ENCODE assay signal across 12 cellular contexts in genomic region chr6:32982084-32982701, GRCh38. TPM values are rescaled to one million over a fixed set of nuclear protein-coding genes. Genes with fewer than 3 reads are reported as not detected.
A peak's percentile ranks its signal among the peaks of the same experiment; 100 is the strongest.
DNase-seq lines count a peak whose midpoint lies in the region; ATAC-seq, FAIRE-seq and TF ChIP-seq lines count a peak whose summit lies in the region.
"Had no signal": no experiment of that assay in that cellular context is flagged by ENCODE, and none has a peak within 500 bp of the region (broad histone marks: within the 10 kb centered on the region; RNA-seq: fewer than 3 reads in every experiment).

No MANE protein-coding gene starts in this region.

- BruUV-seq in HepG2 (replicated peaks; lab: Mats Ljungman, UMichigan), result no TSS peak

- H3K4me2 ChIP-seq in HepG2 (ENCODE audit: low read depth, low read length), result no peak overlapping the region

- H3K4me1 ChIP-seq in HepG2 (ENCODE audit: insufficient read depth, low read length), result peaks cover 15% of the 10 kb centered on the region
- H3K4me1 ChIP-seq in right lobe of liver, result peaks cover 0 to 40% (median 15%) of the 10 kb centered on the region in 4 donors
- H3K4me1 ChIP-seq in upper lobe of right lung, result peaks cover 21% of the 10 kb centered on the region

- no peaks in the 10 kb centered on the region for H3K27me3 Mint-ChIP-seq in effector memory CD8-positive, alpha-beta T cell

- H3K9me3 ChIP-seq in HepG2 (ENCODE audit: low read length), result no peaks in the 10 kb centered on the region
- no peaks in the 10 kb centered on the region for H3K9me3 ChIP-seq in right lobe of liver
- H3K9me3 ChIP-seq in upper lobe of right lung, result no peaks in the 10 kb centered on the region

- no peak for TF ChIP-seq CTCF in HepG2 (CRISPR knock-in tag; IDR thresholded peaks at IDR 0.05)
- TF ChIP-seq CTCF in right lobe of liver (IDR thresholded peaks at IDR 0.05), result no peak
- no peak for TF ChIP-seq CTCF in upper lobe of right lung (IDR thresholded peaks at IDR 0.05)

- peaks cover 0 to 6% of the 10 kb centered on the region in 2 experiments; a peak in 2 of 5 replicates for H3K27me3 ChIP-seq in HepG2 (ENCODE audit: control insufficient read depth in 1 of 2, insufficient read depth in 2 of 2, low read length in 2 of 2)
- H3K27me3 ChIP-seq in right lobe of liver, result no peaks in the 10 kb centered on the region
- no peaks in the 10 kb centered on the region for H3K27me3 ChIP-seq in upper lobe of right lung

- H2AFZ ChIP-seq in HepG2 (ENCODE audit: low read length), result no peak overlapping the region

- CTCF ChIA-PET in HepG2 (lab: Yijun Ruan, JAX; ENCODE audit: low intra/inter-chr PET ratio, low total read pairs), result interaction anchor here (7.2 kb wide), 1 partner anchor 48 kb away, joined by 103 read pairs; no protein-coding TSS in a partner anchor

- no peak overlapping the region for H3K9ac ChIP-seq in HepG2 (ENCODE audit: insufficient read depth, low read depth, low read length)

- peak; percentile 44 for FAIRE-seq in HepG2 (lab: Jason Lieb, UNC)

- TF ChIP-seq RAD21 in HepG2 (CRISPR knock-in tag; IDR thresholded peaks at IDR 0.05), result no peak

- TF ChIP-seq EP300 in HepG2 (IDR thresholded peaks at IDR 0.05; ENCODE audit: low read depth in 2 of 2, low read length in 2 of 2) (no peak), HepG2 (CRISPR knock-in tag; IDR thresholded peaks at IDR 0.05; ENCODE audit: borderline replicate concordance) (no peak)

- H3K36me3 ChIP-seq in HepG2 (replicated peaks in 1 of 2; ENCODE audit: control insufficient read depth in 1 of 2, insufficient read depth in 2 of 2, low read length in 2 of 2), result peaks cover 28 to 39% of the 10 kb centered on the region in 2 experiments
- H3K36me3 ChIP-seq in right lobe of liver, result peaks cover 36 to 53% (median 42%) of the 10 kb centered on the region in 4 donors
- H3K36me3 ChIP-seq in upper lobe of right lung, result peaks cover 50% of the 10 kb centered on the region

- H3K27ac Mint-ChIP-seq in effector memory CD8-positive, alpha-beta T cell, result peak overlapping the region; percentile 28 to 90

- H3K4me1 Mint-ChIP-seq in effector memory CD8-positive, alpha-beta T cell (ENCODE audit: low read depth in 2 of 2), result peaks cover 29 to 31% of the 10 kb centered on the region in 2 donors

- peaks cover 54% of the 10 kb centered on the region for H3K36me3 Mint-ChIP-seq in effector memory CD8-positive, alpha-beta T cell (ENCODE audit: insufficient read depth)

- intact Hi-C loops in HepG2 (cut with micrococcal nuclease; ENCODE audit: unreplicated experiment), result no loop called here
- intact Hi-C loops in right lobe of liver (cut with DNase I), result no loop called here
- intact Hi-C loops in upper lobe of right lung (cut with DNase I), result no loop called here

- 77% methylated on average over 8 of the region's 8 CpGs for WGBS in HepG2 (ENCODE audit: low lambda C conversion rate)
- WGBS in right lobe of liver (ENCODE audit: insufficient coverage, low coverage, low lambda C conversion rate, missing lambda C conversion rate), result 51% methylated on average over 8 of the region's 8 CpGs

- peaks cover 5% of the 10 kb centered on the region for H3K79me2 ChIP-seq in HepG2 (ENCODE audit: insufficient read depth, low read length)

- peak in 1 of 2 experiments; percentile 59; a peak in 1 of 4 replicates for TF ChIP-seq POLR2A in HepG2 (IDR thresholded peaks at IDR 0.05; ENCODE audit: insufficient read depth in 1 of 2, low read depth in 2 of 2, low read length in 2 of 2)
- TF ChIP-seq POLR2A in right lobe of liver (IDR thresholded peaks at IDR 0.05), result no peak

- DNase-seq in HepG2 (ENCODE audit: low spot score), result no peak
- DNase-seq in right lobe of liver, result no peak
- peak; percentile 49 for DNase-seq in NCI-H748 treated with DMSO at 0.1 percent for 48 hours (lab: John Stamatoyannopoulos, UW)
- DNase-seq in effector memory CD8-positive, alpha-beta T cell, result no peak
- no peak for DNase-seq in upper lobe of right lung
- no peak for DNase-seq in T-helper 1 cell
- DNase-seq: HCEC 1CT; islet precursor cell; stimulated activated CD4-positive, alpha-beta T cell treated with anti-CD3 and anti-CD28 coated beads, Interleukin-2, amount 100 ng/mL, for 48 hours had no signal

- no peak overlapping the region for H3K4me3 ChIP-seq in HepG2 (replicated peaks in 1 of 3; ENCODE audit: insufficient read depth in 1 of 3, low read depth in 2 of 3, low read length in 3 of 3)
- no peak overlapping the region for H3K4me3 ChIP-seq in right lobe of liver
- no peak overlapping the region for H3K4me3 ChIP-seq in upper lobe of right lung

- POLR2A ChIA-PET in HepG2 (lab: Yijun Ruan, JAX), result interaction anchor here (1.4 to 10.2 kb wide), 4 partner anchors 10 to 96 kb away, joined by 4 to 305 read pairs (median 10); partner anchors contain the start of genes BRD2 and HLA-DMA

- H3K27ac ChIP-seq in HepG2 (ENCODE audit: extremely low read length, insufficient read depth, low read length), result no peak overlapping the region
- no peak overlapping the region for H3K27ac ChIP-seq in right lobe of liver
- H3K27ac ChIP-seq in upper lobe of right lung, result no peak overlapping the region

- ATAC-seq in HepG2 (no peak), right lobe of liver (no peak), upper lobe of right lung (peak; percentile 7), HG03196 (IDR thresholded peaks at IDR 0.05; ENCODE audit: unreplicated experiment) (no peak), HG03520 (IDR thresholded peaks at IDR 0.05; ENCODE audit: unreplicated experiment) (no peak)
- no peak for ATAC-seq in effector memory CD8-positive, alpha-beta T cell (replicated peaks)

- no peak overlapping the region for H3K4me3 Mint-ChIP-seq in effector memory CD8-positive, alpha-beta T cell

- in situ Hi-C loops in HepG2 (cut with HindIII; ENCODE audit: extremely low pct_ligation_motif_present, low pct_unique_long_range_greater_than_20kb), result loop anchor here (5.0 kb wide), 1 partner anchor 45 kb away; no protein-coding TSS in a partner anchor

- peaks cover 55% of the 10 kb centered on the region for H4K20me1 ChIP-seq in HepG2 (ENCODE audit: insufficient read depth, low read length)

- no peaks in the 10 kb centered on the region for H3K9me3 Mint-ChIP-seq in effector memory CD8-positive, alpha-beta T cell

RNA-seq across cellular contexts. Expression of gene BRD2, which starts 13.8 kb away (rescaled TPM):
- 71.5 and 143 TPM in 2 replicates for total RNA-seq in HepG2 (2016; rRNA removed; fragmentation: Illumina TruSeq; extraction: Trizol)
- 57.3 and 65.0 TPM in 2 replicates for total RNA-seq in HepG2 (2016; cell fraction: cytosol; rRNA removed; fragmentation: Illumina TruSeq; extraction: Trizol; ENCODE audit: low read depth)
- total RNA-seq in HepG2 (2016; cell fraction: insoluble cytoplasmic fraction; rRNA removed; fragmentation: Illumina TruSeq; extraction: Trizol), result 67.2 and 139 TPM in 2 replicates
- total RNA-seq in HepG2 (2016; cell fraction: membrane; rRNA removed; fragmentation: Illumina TruSeq; extraction: Trizol), result 98.6 and 98.8 TPM in 2 replicates
- total RNA-seq in HepG2 (2016; cell fraction: nucleus; rRNA removed; fragmentation: Illumina TruSeq; extraction: Trizol), result 221 and 247 TPM in 2 replicates
- polyA plus RNA-seq in HepG2 (2011; rRNA removed), result 194 and 202 TPM in 2 replicates
- polyA plus RNA-seq in HepG2 (2011; cell fraction: cytosol; rRNA removed), result 75.6 and 93.5 TPM in 2 replicates
- 401 and 432 TPM in 2 replicates for polyA plus RNA-seq in HepG2 (2011; cell fraction: nucleus; rRNA removed)
- polyA plus RNA-seq in HepG2 (2012), result 149 and 160 TPM in 2 replicates
- polyA plus RNA-seq in HepG2 (2016; cell fraction: cytosol; fragmentation: Illumina TruSeq; extraction: Trizol; ENCODE audit: low read depth), result 30.1 and 33.2 TPM in 2 replicates
- polyA plus RNA-seq in HepG2 (2016; cell fraction: insoluble cytoplasmic fraction; fragmentation: Illumina TruSeq; extraction: Trizol; ENCODE audit: low read depth), result 94.6 and 114 TPM in 2 replicates
- polyA plus RNA-seq in HepG2 (2016; cell fraction: membrane; fragmentation: Illumina TruSeq; extraction: Trizol; ENCODE audit: low read depth), result 58.5 and 64.6 TPM in 2 replicates
- polyA plus RNA-seq in HepG2 (2016; cell fraction: nucleus; fragmentation: Illumina TruSeq; extraction: Trizol; ENCODE audit: insufficient read depth, low read depth), result 653 and 682 TPM in 2 replicates
- polyA minus RNA-seq in HepG2 (2011; rRNA and poly(A)+ RNA removed; ENCODE audit: low replicate concordance), result 126 and 157 TPM in 2 replicates
- 43.6 and 49.2 TPM in 2 replicates for polyA minus RNA-seq in HepG2 (2011; cell fraction: cytosol; rRNA and poly(A)+ RNA removed)
- polyA minus RNA-seq in HepG2 (2011; cell fraction: nucleus; rRNA and poly(A)+ RNA removed), result 223 and 377 TPM in 2 replicates
- total RNA-seq in right lobe of liver, result 100 to 1,000 TPM in 1 of 6 experiments, 10 to 100 TPM in 5; 66.3 to 111 (median 73.7) TPM
- 155 TPM for total RNA-seq in upper lobe of right lung

RNA-seq across cellular contexts. Expression of gene HLA-DOA, which starts 27.2 kb away (rescaled TPM):
- total RNA-seq in HepG2 (2016; rRNA removed; fragmentation: Illumina TruSeq; extraction: Trizol) (0.07 and 0.09 TPM in 2 replicates), right lobe of liver (1 to 10 TPM in 5 of 6 experiments, under 1 TPM in 1; 0.37 to 3.3 (median 1.2) TPM), upper lobe of right lung (25.2 TPM)
- not detected in 2 replicates for total RNA-seq in HepG2 (2016; cell fraction: cytosol; rRNA removed; fragmentation: Illumina TruSeq; extraction: Trizol; ENCODE audit: low read depth)
- total RNA-seq in HepG2 (2016; cell fraction: insoluble cytoplasmic fraction; rRNA removed; fragmentation: Illumina TruSeq; extraction: Trizol), result 0.04 TPM in 1 of 2 replicates, not detected in the other
- total RNA-seq in HepG2 (2016; cell fraction: membrane; rRNA removed; fragmentation: Illumina TruSeq; extraction: Trizol), result 0.06 TPM in 1 of 2 replicates, not detected in the other
- total RNA-seq in HepG2 (2016; cell fraction: nucleus; rRNA removed; fragmentation: Illumina TruSeq; extraction: Trizol), result 0.09 TPM in 1 of 2 replicates, not detected in the other
- 0.03 TPM in 1 of 2 replicates, not detected in the other for polyA plus RNA-seq in HepG2 (2011; rRNA removed)
- 0.04 TPM in 1 of 2 replicates, not detected in the other for polyA plus RNA-seq in HepG2 (2011; cell fraction: cytosol; rRNA removed)
- polyA plus RNA-seq in HepG2 (2011; cell fraction: nucleus; rRNA removed), result not detected in 2 replicates
- polyA plus RNA-seq in HepG2 (2012), result not detected in 2 replicates
- polyA plus RNA-seq in HepG2 (2016; cell fraction: cytosol; fragmentation: Illumina TruSeq; extraction: Trizol; ENCODE audit: low read depth), result not detected in 2 replicates
- polyA plus RNA-seq in HepG2 (2016; cell fraction: insoluble cytoplasmic fraction; fragmentation: Illumina TruSeq; extraction: Trizol; ENCODE audit: low read depth), result 0.07 TPM in 1 of 2 replicates, not detected in the other
- polyA plus RNA-seq in HepG2 (2016; cell fraction: membrane; fragmentation: Illumina TruSeq; extraction: Trizol; ENCODE audit: low read depth), result not detected in 2 replicates
- polyA plus RNA-seq in HepG2 (2016; cell fraction: nucleus; fragmentation: Illumina TruSeq; extraction: Trizol; ENCODE audit: insufficient read depth, low read depth), result 0.63 TPM in 1 of 2 replicates, not detected in the other
- 0.30 TPM in 1 of 2 replicates, not detected in the other for polyA minus RNA-seq in HepG2 (2011; rRNA and poly(A)+ RNA removed; ENCODE audit: low replicate concordance)
- polyA minus RNA-seq in HepG2 (2011; cell fraction: cytosol; rRNA and poly(A)+ RNA removed), result not detected in 2 replicates
- not detected in 2 replicates for polyA minus RNA-seq in HepG2 (2011; cell fraction: nucleus; rRNA and poly(A)+ RNA removed)
- total RNA-seq: NCI-H460 had no signal

RNA-seq across cellular contexts. Expression of gene HLA-DMA, which starts 29.3 kb away (rescaled TPM):
- total RNA-seq in HepG2 (2016; rRNA removed; fragmentation: Illumina TruSeq; extraction: Trizol) (0.71 and 1.3 TPM in 2 replicates), right lobe of liver (10 to 100 TPM in 4 of 6 experiments, 1 to 10 TPM in 2; 6.9 to 26.2 (median 10.7) TPM), upper lobe of right lung (197 TPM)
- total RNA-seq in HepG2 (2016; cell fraction: cytosol; rRNA removed; fragmentation: Illumina TruSeq; extraction: Trizol; ENCODE audit: low read depth), result 0.53 and 0.61 TPM in 2 replicates
- 0.82 and 1.2 TPM in 2 replicates for total RNA-seq in HepG2 (2016; cell fraction: insoluble cytoplasmic fraction; rRNA removed; fragmentation: Illumina TruSeq; extraction: Trizol)
- 0.46 and 0.76 TPM in 2 replicates for total RNA-seq in HepG2 (2016; cell fraction: membrane; rRNA removed; fragmentation: Illumina TruSeq; extraction: Trizol)
- 0.78 and 0.85 TPM in 2 replicates for total RNA-seq in HepG2 (2016; cell fraction: nucleus; rRNA removed; fragmentation: Illumina TruSeq; extraction: Trizol)
- 0.70 and 1.7 TPM in 2 replicates for polyA plus RNA-seq in HepG2 (2011; rRNA removed)
- 0.59 and 1.2 TPM in 2 replicates for polyA plus RNA-seq in HepG2 (2011; cell fraction: cytosol; rRNA removed)
- 3.1 and 3.3 TPM in 2 replicates for polyA plus RNA-seq in HepG2 (2011; cell fraction: nucleus; rRNA removed)
- polyA plus RNA-seq in HepG2 (2012), result 1.6 and 1.7 TPM in 2 replicates
- polyA plus RNA-seq in HepG2 (2016; cell fraction: cytosol; fragmentation: Illumina TruSeq; extraction: Trizol; ENCODE audit: low read depth), result 0.12 and 0.36 TPM in 2 replicates
- 0.62 and 0.68 TPM in 2 replicates for polyA plus RNA-seq in HepG2 (2016; cell fraction: insoluble cytoplasmic fraction; fragmentation: Illumina TruSeq; extraction: Trizol; ENCODE audit: low read depth)
- 0.63 and 0.96 TPM in 2 replicates for polyA plus RNA-seq in HepG2 (2016; cell fraction: membrane; fragmentation: Illumina TruSeq; extraction: Trizol; ENCODE audit: low read depth)
- 2.9 and 4.5 TPM in 2 replicates for polyA plus RNA-seq in HepG2 (2016; cell fraction: nucleus; fragmentation: Illumina TruSeq; extraction: Trizol; ENCODE audit: insufficient read depth, low read depth)
- polyA minus RNA-seq in HepG2 (2011; rRNA and poly(A)+ RNA removed; ENCODE audit: low replicate concordance), result 1.2 and 1.9 TPM in 2 replicates
- not detected in 2 replicates for polyA minus RNA-seq in HepG2 (2011; cell fraction: cytosol; rRNA and poly(A)+ RNA removed)
- 1.7 and 2.3 TPM in 2 replicates for polyA minus RNA-seq in HepG2 (2011; cell fraction: nucleus; rRNA and poly(A)+ RNA removed)

RNA-seq across cellular contexts. Expression of gene HLA-DMB, which starts 41.4 kb away (rescaled TPM):
- total RNA-seq in HepG2 (2016; rRNA removed; fragmentation: Illumina TruSeq; extraction: Trizol), result not detected in 2 replicates
- not detected in 2 replicates for total RNA-seq in HepG2 (2016; cell fraction: cytosol; rRNA removed; fragmentation: Illumina TruSeq; extraction: Trizol; ENCODE audit: low read depth)
- total RNA-seq in HepG2 (2016; cell fraction: insoluble cytoplasmic fraction; rRNA removed; fragmentation: Illumina TruSeq; extraction: Trizol), result not detected in 2 replicates
- not detected in 2 replicates for total RNA-seq in HepG2 (2016; cell fraction: membrane; rRNA removed; fragmentation: Illumina TruSeq; extraction: Trizol)
- total RNA-seq in HepG2 (2016; cell fraction: nucleus; rRNA removed; fragmentation: Illumina TruSeq; extraction: Trizol), result not detected in 2 replicates
- not detected in 2 replicates for polyA plus RNA-seq in HepG2 (2011; rRNA removed)
- polyA plus RNA-seq in HepG2 (2011; cell fraction: cytosol; rRNA removed), result not detected in 2 replicates
- polyA plus RNA-seq in HepG2 (2011; cell fraction: nucleus; rRNA removed), result 0.09 TPM in 1 of 2 replicates, not detected in the other
- polyA plus RNA-seq in HepG2 (2012), result not detected in 2 replicates
- polyA plus RNA-seq in HepG2 (2016; cell fraction: cytosol; fragmentation: Illumina TruSeq; extraction: Trizol; ENCODE audit: low read depth), result not detected in 2 replicates
- polyA plus RNA-seq in HepG2 (2016; cell fraction: insoluble cytoplasmic fraction; fragmentation: Illumina TruSeq; extraction: Trizol; ENCODE audit: low read depth), result not detected in 2 replicates
- polyA plus RNA-seq in HepG2 (2016; cell fraction: membrane; fragmentation: Illumina TruSeq; extraction: Trizol; ENCODE audit: low read depth), result not detected in 2 replicates
- polyA plus RNA-seq in HepG2 (2016; cell fraction: nucleus; fragmentation: Illumina TruSeq; extraction: Trizol; ENCODE audit: insufficient read depth, low read depth), result not detected in 2 replicates
- polyA minus RNA-seq in HepG2 (2011; rRNA and poly(A)+ RNA removed; ENCODE audit: low replicate concordance), result not detected in 2 replicates
- polyA minus RNA-seq in HepG2 (2011; cell fraction: cytosol; rRNA and poly(A)+ RNA removed), result not detected in 2 replicates
- not detected in 2 replicates for polyA minus RNA-seq in HepG2 (2011; cell fraction: nucleus; rRNA and poly(A)+ RNA removed)
- 10 to 100 TPM in 1 of 6 experiments, 1 to 10 TPM in 5; 1.8 to 22.0 (median 6.5) TPM for total RNA-seq in right lobe of liver
- 140 TPM for total RNA-seq in upper lobe of right lung
- total RNA-seq: NCI-H460 had no signal
